In the genomic region with DNA sequence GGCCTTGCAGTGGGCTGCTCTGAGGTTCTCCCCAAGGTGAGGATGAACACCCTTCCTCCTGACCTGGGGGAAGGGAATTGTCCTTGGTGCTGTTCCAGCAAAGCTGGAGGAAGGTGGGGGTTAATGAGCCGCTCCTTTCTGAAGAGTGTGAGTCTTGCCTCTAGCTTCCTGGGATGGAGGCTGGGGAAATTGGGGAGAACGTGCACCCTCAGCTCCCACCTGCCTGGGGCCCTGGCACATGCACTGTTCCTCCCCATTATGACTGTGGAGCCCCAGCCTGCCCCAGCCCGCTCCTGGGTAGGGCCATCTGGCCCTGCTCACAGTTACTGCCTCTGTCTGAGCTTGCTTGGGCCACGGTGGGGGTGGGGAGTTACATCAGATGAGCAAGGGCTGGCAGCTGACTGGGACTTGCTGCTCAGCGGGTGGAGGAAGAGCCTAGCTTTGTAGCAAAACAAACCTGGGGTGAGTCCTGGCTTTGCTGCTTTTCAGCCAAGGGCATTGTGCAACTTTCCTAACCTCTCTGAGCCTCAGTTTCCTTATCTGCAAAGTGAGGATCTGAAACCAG, we compare ENCODE assay signal across 8 cellular contexts. TPM values are rescaled to one million over a fixed set of nuclear protein-coding genes. Genes with fewer than 3 reads are reported as not detected.
DNase-seq lines count a peak whose midpoint lies in the region; ATAC-seq and TF ChIP-seq lines count a peak whose summit lies in the region.

No MANE protein-coding gene starts in this region.

- intact Hi-C loops in PC-9 (cut with micrococcal nuclease; ENCODE audit: unreplicated experiment) (loop anchor here (5.0 kb wide), 1 partner anchor 48 kb away; the partner anchor contains the start of gene IGFBP4), esophagus squamous epithelium (cut with DNase I) (no loop called here)

- H3K36me3 ChIP-seq in PC-9 (ENCODE audit: low read depth) (peaks cover 12% of the 10 kb centered on the region), esophagus squamous epithelium (peaks cover 0 to 62% (median 6%) of the 10 kb centered on the region in 3 donors)

- no peak overlapping the region for H2AFZ ChIP-seq in PC-9

- H3K27me3 Mint-ChIP-seq in activated CD4-positive, alpha-beta T cell treated with anti-CD3 and anti-CD28 coated beads, Interleukin-2, amount 10 ng/mL, durations not matched to agents 7 days and 5 days, result no peaks in the 10 kb centered on the region
- H3K27me3 Mint-ChIP-seq in neural crest cell (ENCODE audit: low read depth), result peaks cover 6% of the 10 kb centered on the region

- H3K79me2 ChIP-seq in PC-9 (ENCODE audit: low read depth), result peaks cover 23% of the 10 kb centered on the region; the same call in 1 of the 2 replicates

- POLR2A ChIA-PET in activated CD4-positive, alpha-beta T cell treated with anti-CD3 and anti-CD28 coated beads, Interleukin-2, amount 10 ng/mL, durations not matched to agents 7 days and 5 days (lab: Charles Lee), result interaction anchor here (0.6 to 2.3 kb wide), 4 partner anchors 18 to 164 kb away, joined by 3 to 7 read pairs (median 5); no protein-coding TSS in a partner anchor
- POLR2A ChIA-PET in PC-9 (lab: Charles Lee; ENCODE audit: unreplicated experiment), result interaction anchor here (0.6 to 1.6 kb wide), 10 partner anchors 8 to 95 kb away, joined by 3 to 20 read pairs (median 10); partner anchors contain the start of gene TNS4

- H3K9me3 ChIP-seq in PC-9 (ENCODE audit: insufficient read depth, low read depth) (no peaks in the 10 kb centered on the region), esophagus squamous epithelium (no peaks in the 10 kb centered on the region)

- H3K4me1 ChIP-seq in PC-9 (replicated peaks; ENCODE audit: insufficient read depth) (peaks cover 89% of the 10 kb centered on the region), esophagus squamous epithelium (peaks cover 43 to 100% (median 76%) of the 10 kb centered on the region in 3 donors)

- H3K4me3 ChIP-seq in PC-9 (peak overlapping the region; percentile 42; the same call in 1 of the 2 replicates), esophagus squamous epithelium (peak overlapping the region in 1 of 4 donors; percentile 24)

- H4K20me1 ChIP-seq in PC-9 (ENCODE audit: insufficient read depth), result no peaks in the 10 kb centered on the region

- peak; percentile 48 for DNase-seq in activated CD4-positive, alpha-beta T cell treated with anti-CD3 and anti-CD28 coated beads, Interleukin-2, amount 10 ng/mL, durations not matched to agents 7 days and 5 days
- DNase-seq in activated CD4-positive, alpha-beta T cell treated with anti-CD3 and anti-CD28 coated beads for 4 hours, result no peak
- DNase-seq in PC-9, result peak; percentile 57 to 62
- no peak for DNase-seq in esophagus squamous epithelium (lab: John Stamatoyannopoulos, UW)
- DNase-seq in neural crest cell (ENCODE audit: low read depth, low spot score), result no peak

- ATAC-seq in HG02623 (IDR thresholded peaks at IDR 0.05; ENCODE audit: unreplicated experiment), result no peak
- ATAC-seq in GM18868 (IDR thresholded peaks at IDR 0.05; ENCODE audit: unreplicated experiment), result no peak
- ATAC-seq in GM18858 (IDR thresholded peaks at IDR 0.05; ENCODE audit: unreplicated experiment), result no peak

- peak in 2 of 4 donors; percentile 31 to 50 for TF ChIP-seq POLR2A in esophagus squamous epithelium (IDR thresholded peaks at IDR 0.05)

- peaks cover 67% of the 10 kb centered on the region for H3K4me1 Mint-ChIP-seq in activated CD4-positive, alpha-beta T cell treated with anti-CD3 and anti-CD28 coated beads, Interleukin-2, amount 10 ng/mL, durations not matched to agents 7 days and 5 days
- H3K4me1 Mint-ChIP-seq in neural crest cell, result peaks cover 14% of the 10 kb centered on the region

- TF ChIP-seq CTCF in PC-9 (conservative IDR thresholded peaks at IDR 0.05) (no peak), esophagus squamous epithelium (IDR thresholded peaks at IDR 0.05) (peak in 1 of 6 experiments; percentile 0), neural crest cell (conservative IDR thresholded peaks at IDR 0.05) (no peak)

- 13% methylated on average over 3 of the region's 5 CpGs; no CpG with 5 or more reads in 1 of the 2 donors for WGBS in esophagus squamous epithelium, 2 donors

- H3K9me2 ChIP-seq in PC-9 (ENCODE audit: insufficient read depth), result no peaks in the 10 kb centered on the region

- H3K27ac Mint-ChIP-seq in activated CD4-positive, alpha-beta T cell treated with anti-CD3 and anti-CD28 coated beads, Interleukin-2, amount 10 ng/mL, durations not matched to agents 7 days and 5 days, result peak overlapping the region; percentile 84
- H3K27ac Mint-ChIP-seq in neural crest cell (ENCODE audit: unreplicated experiment), result peak overlapping the region; percentile 57

- H3K36me3 Mint-ChIP-seq in activated CD4-positive, alpha-beta T cell treated with anti-CD3 and anti-CD28 coated beads, Interleukin-2, amount 10 ng/mL, durations not matched to agents 7 days and 5 days (ENCODE audit: low read depth), result peaks cover 6% of the 10 kb centered on the region
- H3K36me3 Mint-ChIP-seq in neural crest cell (ENCODE audit: low read depth), result no peaks in the 10 kb centered on the region

- peaks cover 79% of the 10 kb centered on the region for H3F3A ChIP-seq in PC-9 (ENCODE audit: insufficient read depth, low read depth)

- peak overlapping the region; percentile 75 for H3K4me2 ChIP-seq in PC-9

- BruUV-seq in PC-9 (replicated peaks; lab: Mats Ljungman, UMichigan), result TSS peak; percentile 79

- peak overlapping the region; percentile 88 for H3K27ac ChIP-seq in PC-9
- peak overlapping the region; percentile 91 to 92 (median 92) for H3K27ac ChIP-seq in esophagus squamous epithelium

- CTCF ChIA-PET in activated CD4-positive, alpha-beta T cell treated with anti-CD3 and anti-CD28 coated beads, Interleukin-2, amount 10 ng/mL, durations not matched to agents 7 days and 5 days (lab: Charles Lee), result interaction anchor here (1.0 to 2.6 kb wide), 5 partner anchors 12 to 46 kb away, joined by 3 to 10 read pairs (median 4); partner anchors contain the start of gene TNS4
- CTCF ChIA-PET in PC-9 (lab: Charles Lee), result interaction anchor here (0.6 to 2.0 kb wide), 4 partner anchors 14 to 1182 kb away, joined by 3 to 8 read pairs (median 4); no protein-coding TSS in a partner anchor

- no peaks in the 10 kb centered on the region for H3K9me3 Mint-ChIP-seq in activated CD4-positive, alpha-beta T cell treated with anti-CD3 and anti-CD28 coated beads, Interleukin-2, amount 10 ng/mL, durations not matched to agents 7 days and 5 days
- H3K9me3 Mint-ChIP-seq in neural crest cell, result no peaks in the 10 kb centered on the region

- H3K4me3 Mint-ChIP-seq in activated CD4-positive, alpha-beta T cell treated with anti-CD3 and anti-CD28 coated beads, Interleukin-2, amount 10 ng/mL, durations not matched to agents 7 days and 5 days, result peak overlapping the region; percentile 30
- H3K4me3 Mint-ChIP-seq in neural crest cell, result no peak overlapping the region

- H3K27me3 ChIP-seq in PC-9 (ENCODE audit: insufficient read depth, low read depth), result no peaks in the 10 kb centered on the region
- no peaks in the 10 kb centered on the region for H3K27me3 ChIP-seq in esophagus squamous epithelium

RNA-seq across cellular contexts. Expression of gene TNS4, which starts 11.1 kb away (rescaled TPM):
- 1 to 10 TPM; 3.5 to 3.7 TPM for total RNA-seq in activated CD4-positive, alpha-beta T cell treated with anti-CD3 and anti-CD28 coated beads, Interleukin-2, amount 10 ng/mL, durations not matched to agents 7 days and 5 days
- total RNA-seq in PC-9 (2021) (17.4 and 23.5 TPM in 2 replicates), esophagus squamous epithelium (100 to 1,000 TPM in 1 of 4 donors, 10 to 100 TPM in 3; 34.6 to 104 (median 71.1) TPM), neural crest cell (not detected in 2 replicates)

RNA-seq across cellular contexts. Expression of gene IGFBP4, which starts 47.1 kb away (rescaled TPM):
- 10 to 100 TPM; 65.2 to 67.9 TPM for total RNA-seq in activated CD4-positive, alpha-beta T cell treated with anti-CD3 and anti-CD28 coated beads, Interleukin-2, amount 10 ng/mL, durations not matched to agents 7 days and 5 days
- total RNA-seq in PC-9 (2021) (138 and 211 TPM in 2 replicates), esophagus squamous epithelium (100 to 1,000 TPM in 1 of 4 donors, 10 to 100 TPM in 3; 27.1 to 154 (median 73.0) TPM), neural crest cell (56.1 and 56.7 TPM in 2 replicates)

Comparison
In these comparisons a context has a peak if more than half of its experiments do, and no peak if none do; other contexts are left out.
1. DNase-seq: peak in activated CD4-positive, alpha-beta T cell treated with anti-CD3 and anti-CD28 coated beads, Interleukin-2, amount 10 ng/mL, durations not matched to agents 7 days and 5 days (single experiment) and PC-9 (2 of 2); none in activated CD4-positive, alpha-beta T cell treated with anti-CD3 and anti-CD28 coated beads for 4 hours (0 of 2), esophagus squamous epithelium (single experiment) and neural crest cell (single experiment).